Comparison of ENCODE assay signal across 12 cellular contexts in the genomic region with DNA sequence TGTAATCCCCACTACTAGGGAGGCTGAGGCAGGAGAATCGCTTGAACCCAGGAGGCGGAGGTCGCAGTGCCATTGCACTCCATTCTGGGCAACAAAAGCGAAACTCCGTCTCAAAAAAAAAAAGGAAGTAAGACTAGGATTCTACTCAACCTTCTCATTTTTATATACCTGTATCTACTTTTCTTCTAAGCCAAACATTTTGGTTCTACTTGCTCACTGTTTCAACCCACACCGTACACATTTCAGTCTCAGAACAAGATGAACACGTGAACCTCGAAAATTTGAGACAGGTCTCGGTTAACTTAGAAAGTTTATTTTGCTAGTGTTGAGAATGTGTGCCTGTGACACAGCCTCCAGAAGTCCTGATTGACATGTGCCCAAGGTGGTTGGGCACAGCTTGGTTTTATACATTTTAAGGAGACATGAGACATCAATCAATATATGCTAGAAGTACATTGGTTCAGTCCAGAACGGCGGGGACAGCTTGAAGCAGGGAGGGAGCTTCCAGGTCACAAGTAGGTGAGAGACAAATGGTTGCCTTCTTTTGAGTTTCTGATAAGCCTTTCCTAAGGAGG. TPM values are rescaled to one million over a fixed set of nuclear protein-coding genes. Genes with fewer than 3 reads are reported as not detected.
DNase-seq lines count a peak whose midpoint lies in the region; ATAC-seq, FAIRE-seq and TF ChIP-seq lines count a peak whose summit lies in the region.
"Had no signal": no experiment of that assay in that cellular context is flagged by ENCODE, and none has a peak within 500 bp of the region (broad histone marks: within the 10 kb centered on the region; RNA-seq: fewer than 3 reads in every experiment).

No MANE protein-coding gene starts in this region.

- no peak for FAIRE-seq in HepG2 (lab: Jason Lieb, UNC)

- peak overlapping the region; percentile 57 for H3K27ac Mint-ChIP-seq in activated naive CD4-positive, alpha-beta T cell treated with anti-CD3 and anti-CD28 coated beads, Interleukin-2, amount 50 U/mL, for 24 hours
- H3K27ac Mint-ChIP-seq in T-helper 17 cell (peak overlapping the region; percentile 84), naive B cell (peak overlapping the region; percentile 68 to 98 (median 92))
- H3K27ac Mint-ChIP-seq: activated T-helper 1 cell treated with anti-CD3 and anti-CD28 coated beads, Interleukin-12 subunit alpha, Interleukin-12 subunit beta, Interleukin-2, Interleukin-4 antibody, amounts not matched to agents 30 ng/mL and 10 ng/mL and 1 ng/mL, durations not matched to agents 14 hours and 24 hours and 36 hours had no signal

- TF ChIP-seq POLR2A in upper lobe of left lung (IDR thresholded peaks at IDR 0.05), result no peak
- no peak for TF ChIP-seq POLR2A in HepG2 (IDR thresholded peaks at IDR 0.05; ENCODE audit: insufficient read depth in 1 of 2, low read depth in 2 of 2, low read length in 2 of 2)

- no peak overlapping the region for H2AFZ ChIP-seq in HepG2 (ENCODE audit: low read length)

- H3K4me1 ChIP-seq in upper lobe of left lung (peaks cover 58 to 85% (median 61%) of the 10 kb centered on the region in 4 donors), HepG2 (ENCODE audit: insufficient read depth, low read length) (peaks cover 75% of the 10 kb centered on the region)

- H3K4me1 Mint-ChIP-seq in activated naive CD4-positive, alpha-beta T cell treated with anti-CD3 and anti-CD28 coated beads, Interleukin-2, amount 50 U/mL, for 24 hours, result peaks cover 82% of the 10 kb centered on the region
- H3K4me1 Mint-ChIP-seq in T-helper 17 cell (peaks cover 53% of the 10 kb centered on the region), naive B cell (peaks cover 58 to 84% (median 81%) of the 10 kb centered on the region in 3 donors)

- peak overlapping the region; percentile 11 for H3K4me3 Mint-ChIP-seq in activated naive CD4-positive, alpha-beta T cell treated with anti-CD3 and anti-CD28 coated beads, Interleukin-2, amount 50 U/mL, for 24 hours
- H3K4me3 Mint-ChIP-seq in T-helper 17 cell (peak overlapping the region; percentile 33), naive B cell (peak overlapping the region; percentile 77 to 92 (median 86))
- H3K4me3 Mint-ChIP-seq: activated T-helper 1 cell treated with anti-CD3 and anti-CD28 coated beads, Interleukin-12 subunit alpha, Interleukin-12 subunit beta, Interleukin-2, Interleukin-4 antibody, amounts not matched to agents 30 ng/mL and 10 ng/mL and 1 ng/mL, durations not matched to agents 14 hours and 24 hours and 36 hours had no signal

- TF ChIP-seq RAD21 in HepG2 (CRISPR knock-in tag; IDR thresholded peaks at IDR 0.05), result no peak

- H3K9me3 ChIP-seq in T-helper 17 cell (ENCODE audit: control insufficient read depth, low read length, poor library complexity, severe bottlenecking), result no peaks in the 10 kb centered on the region
- H3K9me3 ChIP-seq in upper lobe of left lung, result no peaks in the 10 kb centered on the region
- H3K9me3 ChIP-seq in HepG2 (ENCODE audit: low read length), result no peaks in the 10 kb centered on the region

- peak overlapping the region in 3 of 4 donors; percentile 50 to 61 (median 58) for H3K27ac ChIP-seq in upper lobe of left lung
- H3K27ac ChIP-seq in HepG2 (ENCODE audit: extremely low read length, insufficient read depth, low read length), result no peak overlapping the region

- H3K4me3 ChIP-seq in upper lobe of left lung, result no peak overlapping the region
- H3K4me3 ChIP-seq in HepG2 (replicated peaks in 1 of 3; ENCODE audit: insufficient read depth in 1 of 3, low read depth in 2 of 3, low read length in 3 of 3), result no peak overlapping the region

- H3K36me3 Mint-ChIP-seq in activated naive CD4-positive, alpha-beta T cell treated with anti-CD3 and anti-CD28 coated beads, Interleukin-2, amount 50 U/mL, for 24 hours, result no peaks in the 10 kb centered on the region
- H3K36me3 Mint-ChIP-seq in T-helper 17 cell (ENCODE audit: low read depth) (peaks cover 2% of the 10 kb centered on the region), naive B cell (no peaks in the 10 kb centered on the region)

- in situ Hi-C loops in HepG2 (cut with HindIII; ENCODE audit: extremely low pct_ligation_motif_present, low pct_unique_long_range_greater_than_20kb), result no loop called here

- TF ChIP-seq CTCF in upper lobe of left lung (IDR thresholded peaks at IDR 0.05), result no peak
- no peak for TF ChIP-seq CTCF in HepG2 (CRISPR knock-in tag; IDR thresholded peaks at IDR 0.05)

- BruUV-seq in HepG2 (replicated peaks; lab: Mats Ljungman, UMichigan), result no TSS peak

- peaks cover 47% of the 10 kb centered on the region for H4K20me1 ChIP-seq in HepG2 (ENCODE audit: insufficient read depth, low read length)

- 80 to 88% methylated on average over 11 of the region's 11 CpGs for WGBS in upper lobe of left lung, 2 donors
- WGBS in HepG2 (ENCODE audit: low lambda C conversion rate), result 92% methylated on average over 11 of the region's 11 CpGs

- no peaks in the 10 kb centered on the region for H3K9me3 Mint-ChIP-seq in activated naive CD4-positive, alpha-beta T cell treated with anti-CD3 and anti-CD28 coated beads, Interleukin-2, amount 50 U/mL, for 24 hours
- no peaks in the 10 kb centered on the region for H3K9me3 Mint-ChIP-seq in naive B cell
- H3K9me3 Mint-ChIP-seq: activated T-helper 1 cell treated with anti-CD3 and anti-CD28 coated beads, Interleukin-12 subunit alpha, Interleukin-12 subunit beta, Interleukin-2, Interleukin-4 antibody, amounts not matched to agents 30 ng/mL and 10 ng/mL and 1 ng/mL, durations not matched to agents 14 hours and 24 hours and 36 hours had no signal

- CTCF ChIA-PET in HepG2 (lab: Yijun Ruan, JAX; ENCODE audit: low intra/inter-chr PET ratio, low total read pairs), result no interaction called here

- TF ChIP-seq EP300 in upper lobe of left lung (IDR thresholded peaks at IDR 0.05), result no peak
- no peak for TF ChIP-seq EP300 in HepG2 (IDR thresholded peaks at IDR 0.05; ENCODE audit: low read depth in 2 of 2, low read length in 2 of 2)
- no peak for TF ChIP-seq EP300 in HepG2 (CRISPR knock-in tag; IDR thresholded peaks at IDR 0.05; ENCODE audit: borderline replicate concordance)

- no peak for DNase-seq in activated naive CD4-positive, alpha-beta T cell (lab: John Stamatoyannopoulos, UW)
- DNase-seq in T-helper 17 cell (no peak), naive B cell (peak; percentile 53), upper lobe of left lung (no peak), HepG2 (ENCODE audit: low spot score) (no peak), CD1c-positive myeloid dendritic cell (ENCODE audit: extremely low spot score) (no peak), retina (no peak)
- DNase-seq: activated CD4-positive, CD25-positive, alpha-beta regulatory T cell; DMS79; PC-3 had no signal

- H3K36me3 ChIP-seq in upper lobe of left lung, result no peaks in the 10 kb centered on the region
- no peaks in the 10 kb centered on the region for H3K36me3 ChIP-seq in HepG2 (replicated peaks in 1 of 2; ENCODE audit: control insufficient read depth in 1 of 2, insufficient read depth in 2 of 2, low read length in 2 of 2)

- H3K9ac ChIP-seq in HepG2 (ENCODE audit: insufficient read depth, low read depth, low read length), result no peak overlapping the region

- intact Hi-C loops in HepG2 (cut with micrococcal nuclease; ENCODE audit: unreplicated experiment), result no loop called here

- H3K27me3 Mint-ChIP-seq in activated naive CD4-positive, alpha-beta T cell treated with anti-CD3 and anti-CD28 coated beads, Interleukin-2, amount 50 U/mL, for 24 hours, result no peaks in the 10 kb centered on the region
- H3K27me3 Mint-ChIP-seq in T-helper 17 cell (no peaks in the 10 kb centered on the region), naive B cell (no peaks in the 10 kb centered on the region)

- ATAC-seq in T-helper 17 cell, result no peak
- ATAC-seq in naive B cell (ENCODE audit: low read depth in 2 of 2), result peak; percentile 25 to 41
- ATAC-seq in upper lobe of left lung (ENCODE audit: low FRiP score in 2 of 2), result no peak
- ATAC-seq in HepG2, result no peak
- ATAC-seq: PC-3 had no signal

- H3K4me2 ChIP-seq in HepG2 (ENCODE audit: low read depth, low read length), result no peak overlapping the region

- POLR2A ChIA-PET in HepG2 (lab: Yijun Ruan, JAX), result no interaction called here

- H3K27me3 ChIP-seq in upper lobe of left lung (no peaks in the 10 kb centered on the region), HepG2 (ENCODE audit: control insufficient read depth in 1 of 2, insufficient read depth in 2 of 2, low read length in 2 of 2) (no peaks in the 10 kb centered on the region; a peak in 1 of 5 replicates)

- H3K79me2 ChIP-seq in HepG2 (ENCODE audit: insufficient read depth, low read length), result peaks cover 77% of the 10 kb centered on the region

RNA-seq across cellular contexts. Expression of gene ADD1, which starts 3.7 kb away (rescaled TPM):
- total RNA-seq in T-helper 17 cell (100 to 1,000 TPM; 211 to 228 TPM), upper lobe of left lung (100 to 1,000 TPM; 184 to 651 (median 290) TPM), HepG2 (2016; rRNA removed; fragmentation: Illumina TruSeq; extraction: Trizol) (122 and 133 TPM in 2 replicates)
- polyA plus RNA-seq in naive B cell (ENCODE audit: low read depth in 6 of 6) (100 to 1,000 TPM; 325 to 440 (median 349) TPM), HepG2 (2011; rRNA removed) (73.9 and 76.3 TPM in 2 replicates)
- total RNA-seq in HepG2 (2016; cell fraction: cytosol; rRNA removed; fragmentation: Illumina TruSeq; extraction: Trizol; ENCODE audit: low read depth), result 25.1 and 28.0 TPM in 2 replicates
- 104 and 117 TPM in 2 replicates for total RNA-seq in HepG2 (2016; cell fraction: insoluble cytoplasmic fraction; rRNA removed; fragmentation: Illumina TruSeq; extraction: Trizol)
- total RNA-seq in HepG2 (2016; cell fraction: membrane; rRNA removed; fragmentation: Illumina TruSeq; extraction: Trizol), result 56.9 and 59.3 TPM in 2 replicates
- total RNA-seq in HepG2 (2016; cell fraction: nucleus; rRNA removed; fragmentation: Illumina TruSeq; extraction: Trizol), result 109 and 119 TPM in 2 replicates
- polyA plus RNA-seq in HepG2 (2011; cell fraction: cytosol; rRNA removed), result 48.1 and 66.3 TPM in 2 replicates
- 210 and 221 TPM in 2 replicates for polyA plus RNA-seq in HepG2 (2011; cell fraction: nucleus; rRNA removed)
- polyA plus RNA-seq in HepG2 (2012), result 70.7 and 77.6 TPM in 2 replicates
- 11.6 and 13.4 TPM in 2 replicates for polyA plus RNA-seq in HepG2 (2016; cell fraction: cytosol; fragmentation: Illumina TruSeq; extraction: Trizol; ENCODE audit: low read depth)
- 90.6 and 120 TPM in 2 replicates for polyA plus RNA-seq in HepG2 (2016; cell fraction: insoluble cytoplasmic fraction; fragmentation: Illumina TruSeq; extraction: Trizol; ENCODE audit: low read depth)
- 40.3 and 41.9 TPM in 2 replicates for polyA plus RNA-seq in HepG2 (2016; cell fraction: membrane; fragmentation: Illumina TruSeq; extraction: Trizol; ENCODE audit: low read depth)
- polyA plus RNA-seq in HepG2 (2016; cell fraction: nucleus; fragmentation: Illumina TruSeq; extraction: Trizol; ENCODE audit: insufficient read depth, low read depth), result 163 and 167 TPM in 2 replicates
- polyA minus RNA-seq in HepG2 (2011; rRNA and poly(A)+ RNA removed; ENCODE audit: low replicate concordance), result 28.2 and 90.0 TPM in 2 replicates
- 43.0 and 48.4 TPM in 2 replicates for polyA minus RNA-seq in HepG2 (2011; cell fraction: cytosol; rRNA and poly(A)+ RNA removed)
- polyA minus RNA-seq in HepG2 (2011; cell fraction: nucleus; rRNA and poly(A)+ RNA removed), result 99.5 and 109 TPM in 2 replicates

RNA-seq across cellular contexts. Expression of gene SH3BP2, which starts 54.5 kb away (rescaled TPM):
- total RNA-seq in T-helper 17 cell, result 10 to 100 TPM; 36.0 to 62.0 TPM
- polyA plus RNA-seq in naive B cell (ENCODE audit: low read depth in 6 of 6), result 10 to 100 TPM; 14.3 to 91.1 (median 28.7) TPM
- total RNA-seq in upper lobe of left lung, result 100 to 1,000 TPM in 3 of 6 donors, 10 to 100 TPM in 3; 59.1 to 358 (median 103) TPM
- 7.0 and 16.9 TPM in 2 replicates for total RNA-seq in HepG2 (2016; rRNA removed; fragmentation: Illumina TruSeq; extraction: Trizol)
- 8.3 and 8.9 TPM in 2 replicates for total RNA-seq in HepG2 (2016; cell fraction: cytosol; rRNA removed; fragmentation: Illumina TruSeq; extraction: Trizol; ENCODE audit: low read depth)
- 6.0 and 17.5 TPM in 2 replicates for total RNA-seq in HepG2 (2016; cell fraction: insoluble cytoplasmic fraction; rRNA removed; fragmentation: Illumina TruSeq; extraction: Trizol)
- 10.1 and 13.2 TPM in 2 replicates for total RNA-seq in HepG2 (2016; cell fraction: membrane; rRNA removed; fragmentation: Illumina TruSeq; extraction: Trizol)
- total RNA-seq in HepG2 (2016; cell fraction: nucleus; rRNA removed; fragmentation: Illumina TruSeq; extraction: Trizol), result 24.2 and 26.2 TPM in 2 replicates
- 34.5 and 38.6 TPM in 2 replicates for polyA plus RNA-seq in HepG2 (2011; rRNA removed)
- 9.0 and 10.4 TPM in 2 replicates for polyA plus RNA-seq in HepG2 (2011; cell fraction: cytosol; rRNA removed)
- polyA plus RNA-seq in HepG2 (2011; cell fraction: nucleus; rRNA removed), result 190 and 200 TPM in 2 replicates
- 8.5 and 20.0 TPM in 2 replicates for polyA plus RNA-seq in HepG2 (2012)
- 8.6 and 9.1 TPM in 2 replicates for polyA plus RNA-seq in HepG2 (2016; cell fraction: cytosol; fragmentation: Illumina TruSeq; extraction: Trizol; ENCODE audit: low read depth)
- polyA plus RNA-seq in HepG2 (2016; cell fraction: insoluble cytoplasmic fraction; fragmentation: Illumina TruSeq; extraction: Trizol; ENCODE audit: low read depth), result 8.9 and 10.1 TPM in 2 replicates
- 12.6 and 15.4 TPM in 2 replicates for polyA plus RNA-seq in HepG2 (2016; cell fraction: membrane; fragmentation: Illumina TruSeq; extraction: Trizol; ENCODE audit: low read depth)
- 68.6 and 68.9 TPM in 2 replicates for polyA plus RNA-seq in HepG2 (2016; cell fraction: nucleus; fragmentation: Illumina TruSeq; extraction: Trizol; ENCODE audit: insufficient read depth, low read depth)
- polyA minus RNA-seq in HepG2 (2011; rRNA and poly(A)+ RNA removed; ENCODE audit: low replicate concordance), result 33.1 and 43.4 TPM in 2 replicates
- polyA minus RNA-seq in HepG2 (2011; cell fraction: cytosol; rRNA and poly(A)+ RNA removed), result 8.4 and 8.5 TPM in 2 replicates
- 60.7 and 63.2 TPM in 2 replicates for polyA minus RNA-seq in HepG2 (2011; cell fraction: nucleus; rRNA and poly(A)+ RNA removed)

Comparison
In these comparisons a context has a peak if more than half of its experiments do, and no peak if none do; other contexts are left out.
1. H3K4me3 Mint-ChIP-seq: peak in every context shown above with its lines; median percentile 86 in naive B cell; 33 in T-helper 17 cell; 11 in activated naive CD4-positive, alpha-beta T cell treated with anti-CD3 and anti-CD28 coated beads, Interleukin-2, amount 50 U/mL, for 24 hours.
2. ATAC-seq: peak in naive B cell (2 of 2); none in T-helper 17 cell (single experiment), upper lobe of left lung (0 of 2) and HepG2 (single experiment).
3. Peak in every context shown above with its lines, with median percentiles within 50 percentile points of each other: H3K27ac Mint-ChIP-seq.